In genomic region chrX:14873676-14874049, GRCh38 we compare ENCODE assay signal across 8 cellular contexts. TPM values are rescaled to one million over a fixed set of nuclear protein-coding genes. Genes with fewer than 3 reads are reported as not detected.
A peak's percentile ranks its signal among the peaks of the same experiment; 100 is the strongest.
DNase-seq lines count a peak whose midpoint lies in the region; TF ChIP-seq lines count a peak whose summit lies in the region.

No MANE protein-coding gene starts in this region.

- H3K4me3 ChIP-seq in Peyer's patch (peak overlapping the region; percentile 54 to 72 (median 66)), esophagus muscularis mucosa (peak overlapping the region; percentile 65 to 79 (median 72))

- H3K27me3 ChIP-seq in Peyer's patch (no peaks in the 10 kb centered on the region), esophagus muscularis mucosa (no peaks in the 10 kb centered on the region)

- H3K4me1 ChIP-seq in ES-I3 (ENCODE audit: insufficient read depth, low read length), result no peaks in the 10 kb centered on the region
- no peaks in the 10 kb centered on the region for H3K4me1 ChIP-seq in Peyer's patch
- H3K4me1 ChIP-seq in esophagus muscularis mucosa, result peaks cover 3 to 15% (median 12%) of the 10 kb centered on the region in 4 donors

- TF ChIP-seq CTCF in Peyer's patch (IDR thresholded peaks at IDR 0.05) (no peak), esophagus muscularis mucosa (IDR thresholded peaks at IDR 0.05) (no peak)

- TF ChIP-seq POLR2A in Peyer's patch (IDR thresholded peaks at IDR 0.05) (no peak), esophagus muscularis mucosa (IDR thresholded peaks at IDR 0.05; ENCODE audit: low read depth) (no peak)

- WGBS in esophagus muscularis mucosa, result 28% methylated on average over 5 of the region's 8 CpGs

- peak overlapping the region; percentile 96 for H3K9ac ChIP-seq in ES-I3 (ENCODE audit: low read depth, low read length)

- H3K36me3 ChIP-seq in ES-I3 (ENCODE audit: insufficient read depth, low read length) (no peaks in the 10 kb centered on the region), Peyer's patch (no peaks in the 10 kb centered on the region), esophagus muscularis mucosa (peaks cover 0 to 7% (median 1%) of the 10 kb centered on the region in 4 donors)

- peak overlapping the region; percentile 68 to 85 (median 82) for H3K27ac ChIP-seq in Peyer's patch
- H3K27ac ChIP-seq in esophagus muscularis mucosa (replicated peaks in 1 of 4), result peak overlapping the region; percentile 73 to 84 (median 80)

- H3K9me3 ChIP-seq in ES-I3 (ENCODE audit: control insufficient read depth, insufficient read depth, low read length) (no peaks in the 10 kb centered on the region), Peyer's patch (no peaks in the 10 kb centered on the region), esophagus muscularis mucosa (no peaks in the 10 kb centered on the region)

- intact Hi-C loops in esophagus muscularis mucosa (cut with DNase I), result no loop called here

- DNase-seq in Peyer's patch, result no peak
- no peak for DNase-seq in esophagus muscularis mucosa (ENCODE audit: extremely low spot score)
- peak; percentile 15 for DNase-seq in pons (ENCODE audit: low spot score)
- DNase-seq in GF-D8 (lab: John Stamatoyannopoulos, UW), result no peak
- no peak for DNase-seq in NCI-H1694 treated with DMSO at 0.1 percent for 48 hours (lab: John Stamatoyannopoulos, UW)
- no peak for DNase-seq in OCI-M2 (lab: John Stamatoyannopoulos, UW; ENCODE audit: unreplicated experiment)
- no peak for DNase-seq in NOMO-1 treated with dmso at 0.1 percent for 144 hours (lab: John Stamatoyannopoulos, UW; ENCODE audit: unreplicated experiment)

- no peak for TF ChIP-seq EP300 in esophagus muscularis mucosa (IDR thresholded peaks at IDR 0.05)

RNA-seq across cellular contexts. Expression of gene MOSPD2, which starts 0.4 kb away (rescaled TPM):
- 10 to 100 TPM in 3 of 4 donors, 1 to 10 TPM in 1; 9.9 to 24.2 (median 22.0) TPM for total RNA-seq in Peyer's patch
- 10 to 100 TPM in 3 of 4 donors, 1 to 10 TPM in 1; 9.4 to 15.4 (median 10.4) TPM for total RNA-seq in esophagus muscularis mucosa

RNA-seq across cellular contexts. Expression of gene FANCB, which starts 0.8 kb away (rescaled TPM):
- total RNA-seq in Peyer's patch (1 to 10 TPM in 3 of 4 donors, under 1 TPM in 1; 0.35 to 5.0 (median 1.6) TPM), esophagus muscularis mucosa (1 to 10 TPM in 1 of 4 donors, under 1 TPM in 3; 0.33 to 1.3 (median 0.85) TPM)
